8 cellular contexts compared by ENCODE assay signal in genomic region chr22:30649430-30650007, GRCh38. TPM values are rescaled to one million over a fixed set of nuclear protein-coding genes. Genes with fewer than 3 reads are reported as not detected.
DNase-seq lines count a peak whose midpoint lies in the region; TF ChIP-seq lines count a peak whose summit lies in the region.

No MANE protein-coding gene starts in this region.

- TF ChIP-seq POLR2A in thyroid gland (IDR thresholded peaks at IDR 0.05), result no peak

- peak overlapping the region; percentile 38 for H2AFZ ChIP-seq in osteoblast (ENCODE audit: low read length)

- H3K27ac ChIP-seq in osteoblast (ENCODE audit: low read depth, low read length) (peak overlapping the region; percentile 64), thyroid gland (no peak overlapping the region)

- 78 to 84% methylated on average over 5 to 7 of the region's 7 CpGs for WGBS in thyroid gland, 2 donors

- intact Hi-C loops in thyroid gland (cut with DNase I), result no loop called here

- DNase-seq in GM10248 (ENCODE audit: extremely low spot score), result peak; percentile 86
- DNase-seq in HS-5 (ENCODE audit: low read depth), result peak; percentile 83
- peak; percentile 86 to 91 for DNase-seq in activated CD4-positive, alpha-beta T cell treated with anti-CD3 and anti-CD28 coated beads for 4 hours
- peak; percentile 39 for DNase-seq in dedifferentiated amniotic fluid mesenchymal stem cell (ENCODE audit: extremely low spot score)
- peak; percentile 94 for DNase-seq in osteoblast (ENCODE audit: insufficient read length, low spot score, missing footprints)
- DNase-seq in NCI-H146 treated with DMSO at 0.1 percent for 48 hours (lab: John Stamatoyannopoulos, UW; ENCODE audit: unreplicated experiment), result no peak
- DNase-seq in effector CD8-positive, alpha-beta T cell (lab: John Stamatoyannopoulos, UW), result no peak
- DNase-seq in thyroid gland, result no peak

- H3K9me3 ChIP-seq in osteoblast (ENCODE audit: low read depth, low read length) (no peaks in the 10 kb centered on the region), thyroid gland (no peaks in the 10 kb centered on the region)

- H3K4me3 ChIP-seq in osteoblast (ENCODE audit: insufficient read depth, low read length), result no peak overlapping the region
- no peak overlapping the region for H3K4me3 ChIP-seq in thyroid gland (replicated peaks in 1 of 3)

- H3K27me3 ChIP-seq in osteoblast (ENCODE audit: insufficient read depth, low read length) (no peaks in the 10 kb centered on the region), thyroid gland (no peaks in the 10 kb centered on the region)

- H3K79me2 ChIP-seq in osteoblast (ENCODE audit: insufficient read depth, low read length), result peaks cover 27% of the 10 kb centered on the region

- H3K36me3 ChIP-seq in osteoblast (ENCODE audit: insufficient read depth, low read length), result peaks cover 3% of the 10 kb centered on the region
- H3K36me3 ChIP-seq in thyroid gland, result no peaks in the 10 kb centered on the region

- CTCF ChIA-PET in GM10248 (lab: Yijun Ruan, JAX), result interaction anchor here (1.7 to 9.7 kb wide), 2 partner anchors 11 to 15 kb away, joined by 3 to 67 read pairs; partner anchors contain the start of gene SLC35E4

- peak overlapping the region; percentile 30 for H3K4me2 ChIP-seq in osteoblast (ENCODE audit: insufficient read depth, low read length)

- TF ChIP-seq CTCF in GM10248 (IDR thresholded peaks at IDR 0.05; ENCODE audit: control extremely low read depth, extremely low read depth, low read depth, missing control alignments) (no peak), osteoblast (IDR thresholded peaks at IDR 0.05; ENCODE audit: extremely low read depth, low read depth, low read length) (peak; percentile 17), thyroid gland (IDR thresholded peaks at IDR 0.05) (no peak)

- H3K4me1 ChIP-seq in osteoblast (ENCODE audit: insufficient read depth, low read length) (peaks cover 12% of the 10 kb centered on the region), thyroid gland (peaks cover 0 to 6% of the 10 kb centered on the region in 2 donors)

- POLR2A ChIA-PET in GM10248 (lab: Yijun Ruan, JAX), result no interaction called here

- H4K20me1 ChIP-seq in osteoblast (ENCODE audit: insufficient read depth, low read length), result no peaks in the 10 kb centered on the region

RNA-seq across cellular contexts. Expression of gene SLC35E4, which starts 13.9 kb away (rescaled TPM):
- total RNA-seq in osteoblast (13.0 TPM in 2 replicates), thyroid gland (1 to 10 TPM; 3.7 to 6.3 (median 5.0) TPM)

RNA-seq across cellular contexts. Expression of gene DUSP18, which starts 18.2 kb away (rescaled TPM):
- 14.1 and 17.1 TPM in 2 replicates for total RNA-seq in osteoblast
- total RNA-seq in thyroid gland, result 1 to 10 TPM; 6.9 to 8.4 (median 7.3) TPM

RNA-seq across cellular contexts. Expression of gene TCN2, which starts 42.5 kb away (rescaled TPM):
- 13.6 and 18.8 TPM in 2 replicates for total RNA-seq in osteoblast
- 10 to 100 TPM; 26.3 to 55.1 (median 41.4) TPM for total RNA-seq in thyroid gland

RNA-seq across cellular contexts. Expression of gene OSBP2, which starts 45.2 kb away (rescaled TPM):
- total RNA-seq in osteoblast (4.3 and 6.8 TPM in 2 replicates), thyroid gland (10 to 100 TPM in 3 of 4 donors, 1 to 10 TPM in 1; 7.8 to 13.4 (median 11.5) TPM)

RNA-seq across cellular contexts. Expression of gene PES1, which starts 57.8 kb away (rescaled TPM):
- 61.6 and 64.8 TPM in 2 replicates for total RNA-seq in osteoblast
- 10 to 100 TPM; 36.6 to 62.4 (median 47.9) TPM for total RNA-seq in thyroid gland

Comparison
In these comparisons a context has a peak if more than half of its experiments do, and no peak if none do; other contexts are left out.
1. DNase-seq: peak in GM10248 (single experiment), HS-5 (single experiment), activated CD4-positive, alpha-beta T cell treated with anti-CD3 and anti-CD28 coated beads for 4 hours (2 of 2), dedifferentiated amniotic fluid mesenchymal stem cell (single experiment) and osteoblast (single experiment); none in NCI-H146 treated with DMSO at 0.1 percent for 48 hours (single experiment), effector CD8-positive, alpha-beta T cell (single experiment) and thyroid gland (0 of 2).